ENCODE assay signal across 8 cellular contexts in the genomic region with DNA sequence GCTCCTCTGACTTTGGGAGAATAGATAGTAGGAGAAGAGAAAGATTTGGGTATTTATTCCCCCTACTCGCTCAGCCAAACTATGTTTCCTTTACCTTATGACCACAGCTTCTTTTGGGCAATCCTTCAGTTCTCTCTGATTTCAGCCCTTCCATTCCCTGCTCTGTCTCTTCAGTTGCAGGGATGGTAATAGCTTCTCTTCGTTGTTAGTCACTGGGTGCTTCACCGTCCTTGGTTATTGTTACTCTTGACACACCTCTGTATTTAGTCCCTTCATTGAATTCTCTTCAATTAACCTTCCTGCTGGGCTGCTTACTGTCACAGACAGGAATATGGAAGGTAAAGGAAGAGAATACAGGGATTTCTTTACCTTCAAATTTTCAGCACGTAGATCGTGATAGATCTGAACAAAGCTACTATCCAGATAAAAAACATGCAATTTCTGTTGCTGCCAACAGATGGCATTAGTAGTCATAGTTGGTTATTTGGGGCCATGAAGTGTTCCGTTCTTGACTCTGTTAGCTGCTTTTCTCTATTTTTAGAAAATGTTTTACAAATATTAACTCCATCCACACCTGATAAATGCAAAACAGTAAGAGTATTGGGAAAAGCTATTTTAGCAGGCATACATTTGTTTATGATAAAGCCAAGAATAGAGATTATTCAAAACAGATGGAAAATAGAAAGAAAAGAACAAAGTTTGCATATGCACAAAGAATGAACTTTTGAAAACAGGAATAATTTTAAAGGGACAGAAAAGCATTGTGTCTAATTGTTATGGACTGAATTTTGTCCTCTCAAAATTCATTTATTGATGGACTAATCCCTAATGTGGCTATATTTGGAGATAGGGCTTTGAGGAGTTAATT. TPM values are rescaled to one million over a fixed set of nuclear protein-coding genes. Genes with fewer than 3 reads are reported as not detected.
DNase-seq lines count a peak whose midpoint lies in the region; ATAC-seq and TF ChIP-seq lines count a peak whose summit lies in the region.

No MANE protein-coding gene starts in this region.

- peak; percentile 90 for ATAC-seq in GM19372 (IDR thresholded peaks at IDR 0.05; ENCODE audit: low read depth, unreplicated experiment)
- peak; percentile 88 for ATAC-seq in HG03432 (IDR thresholded peaks at IDR 0.05; ENCODE audit: unreplicated experiment)
- ATAC-seq in stimulated activated naive B cell treated with anti-CD40 and anti-IgM and Interleukin-4, amounts not matched to agents 10 μg/mL and 1 μg/mL and 100 μg/mL, for 72 hours (replicated peaks), result peak; percentile 77 to 81

- H3K36me3 Mint-ChIP-seq in immature natural killer cell, result no peaks in the 10 kb centered on the region
- no peaks in the 10 kb centered on the region for H3K36me3 Mint-ChIP-seq in stimulated activated naive B cell treated with anti-CD40 and anti-IgM and Interleukin-4, amounts not matched to agents 10 μg/mL and 1 μg/mL and 100 μg/mL, for 72 hours

- in situ Hi-C loops in brain microvascular endothelial cell (cut with HindIII; ENCODE audit: low pct_ligation_motif_present, low sequenced_read_pairs), result no loop called here

- H3K27me3 ChIP-seq in brain microvascular endothelial cell (replicated peaks), result no peaks in the 10 kb centered on the region

- peak overlapping the region in 1 of 6 donors; percentile 12 for H3K27ac Mint-ChIP-seq in immature natural killer cell
- H3K27ac Mint-ChIP-seq in stimulated activated naive B cell treated with anti-CD40 and anti-IgM and Interleukin-4, amounts not matched to agents 10 μg/mL and 1 μg/mL and 100 μg/mL, for 72 hours, result peak overlapping the region; percentile 63

- peaks cover 0 to 10% (median 0%) of the 10 kb centered on the region in 3 donors for H3K27me3 Mint-ChIP-seq in immature natural killer cell (ENCODE audit: low read depth in 3 of 3)
- H3K27me3 Mint-ChIP-seq in stimulated activated naive B cell treated with anti-CD40 and anti-IgM and Interleukin-4, amounts not matched to agents 10 μg/mL and 1 μg/mL and 100 μg/mL, for 72 hours, result peaks cover 5 to 6% of the 10 kb centered on the region in 2 donors

- peak; percentile 29 for DNase-seq in DMS153 (lab: John Stamatoyannopoulos, UW)
- DNase-seq in NCI-H460 (ENCODE audit: extremely low read depth, low read depth), result peak; percentile 47
- DNase-seq in brain microvascular endothelial cell, result peak; percentile 52
- peak in 2 of 3 donors; percentile 24 to 29 for DNase-seq in immature natural killer cell
- DNase-seq in stimulated activated naive B cell treated with anti-CD40 and anti-IgM and Interleukin-4, amounts not matched to agents 10 μg/mL and 1 μg/mL and 100 μg/mL, for 72 hours, result no peak
- no peak for DNase-seq in mesenteric fat pad (ENCODE audit: low spot score)

- peaks cover 3 to 8% of the 10 kb centered on the region in 2 donors for H3K4me1 Mint-ChIP-seq in immature natural killer cell
- H3K4me1 Mint-ChIP-seq in stimulated activated naive B cell treated with anti-CD40 and anti-IgM and Interleukin-4, amounts not matched to agents 10 μg/mL and 1 μg/mL and 100 μg/mL, for 72 hours, result peaks cover 7 to 10% of the 10 kb centered on the region in 2 donors

- TF ChIP-seq CTCF in brain microvascular endothelial cell (IDR thresholded peaks at IDR 0.05; ENCODE audit: low read depth, low read length, missing control alignments), result peak; percentile 64

- H3K27ac ChIP-seq in brain microvascular endothelial cell, result no peak overlapping the region

- H3K9me3 Mint-ChIP-seq in immature natural killer cell, result no peaks in the 10 kb centered on the region
- no peaks in the 10 kb centered on the region for H3K9me3 Mint-ChIP-seq in stimulated activated naive B cell treated with anti-CD40 and anti-IgM and Interleukin-4, amounts not matched to agents 10 μg/mL and 1 μg/mL and 100 μg/mL, for 72 hours

- H3K36me3 ChIP-seq in brain microvascular endothelial cell (replicated peaks), result no peaks in the 10 kb centered on the region

- peak overlapping the region in 2 of 5 donors; percentile 36 to 43 for H3K4me3 Mint-ChIP-seq in immature natural killer cell
- peak overlapping the region; percentile 64 to 73 for H3K4me3 Mint-ChIP-seq in stimulated activated naive B cell treated with anti-CD40 and anti-IgM and Interleukin-4, amounts not matched to agents 10 μg/mL and 1 μg/mL and 100 μg/mL, for 72 hours

- H3K4me3 ChIP-seq in brain microvascular endothelial cell (ENCODE audit: low read depth, low read length), result peak overlapping the region; percentile 27

RNA-seq across cellular contexts. Expression of a gene that starts 14.0 kb away (rescaled TPM):
- total RNA-seq in NCI-H460 (2014; rRNA removed; shearing (Covaris generic)), result not detected in 2 replicates
- polyA plus RNA-seq in NCI-H460 (2014; cell fraction: nucleus; rRNA removed), result not detected in 2 replicates
- polyA plus RNA-seq in immature natural killer cell, result not detected
- not detected for total RNA-seq in mesenteric fat pad

RNA-seq across cellular contexts. Expression of a gene that starts 52.1 kb away (rescaled TPM):
- 39.9 and 45.3 TPM in 2 replicates for total RNA-seq in NCI-H460 (2014; rRNA removed; shearing (Covaris generic))
- 30.3 and 48.2 TPM in 2 replicates for polyA plus RNA-seq in NCI-H460 (2014; cell fraction: nucleus; rRNA removed)
- polyA plus RNA-seq in immature natural killer cell, result under 1 TPM in 2 of 3 donors, not detected in 1; 0.09 to 0.36 TPM
- total RNA-seq in mesenteric fat pad, result 20.1 TPM

Comparison
In these comparisons a context has a peak if more than half of its experiments do, and no peak if none do; other contexts are left out.
1. DNase-seq: peak in DMS153 (single experiment), NCI-H460 (single experiment), brain microvascular endothelial cell (single experiment) and immature natural killer cell (2 of 3); none in stimulated activated naive B cell treated with anti-CD40 and anti-IgM and Interleukin-4, amounts not matched to agents 10 μg/mL and 1 μg/mL and 100 μg/mL, for 72 hours (single experiment) and mesenteric fat pad (single experiment).
2. Peak in every context shown above with its lines, with median percentiles within 50 percentile points of each other: ATAC-seq.